Comparison of ENCODE assay signal across 11 cellular contexts in the genomic region with DNA sequence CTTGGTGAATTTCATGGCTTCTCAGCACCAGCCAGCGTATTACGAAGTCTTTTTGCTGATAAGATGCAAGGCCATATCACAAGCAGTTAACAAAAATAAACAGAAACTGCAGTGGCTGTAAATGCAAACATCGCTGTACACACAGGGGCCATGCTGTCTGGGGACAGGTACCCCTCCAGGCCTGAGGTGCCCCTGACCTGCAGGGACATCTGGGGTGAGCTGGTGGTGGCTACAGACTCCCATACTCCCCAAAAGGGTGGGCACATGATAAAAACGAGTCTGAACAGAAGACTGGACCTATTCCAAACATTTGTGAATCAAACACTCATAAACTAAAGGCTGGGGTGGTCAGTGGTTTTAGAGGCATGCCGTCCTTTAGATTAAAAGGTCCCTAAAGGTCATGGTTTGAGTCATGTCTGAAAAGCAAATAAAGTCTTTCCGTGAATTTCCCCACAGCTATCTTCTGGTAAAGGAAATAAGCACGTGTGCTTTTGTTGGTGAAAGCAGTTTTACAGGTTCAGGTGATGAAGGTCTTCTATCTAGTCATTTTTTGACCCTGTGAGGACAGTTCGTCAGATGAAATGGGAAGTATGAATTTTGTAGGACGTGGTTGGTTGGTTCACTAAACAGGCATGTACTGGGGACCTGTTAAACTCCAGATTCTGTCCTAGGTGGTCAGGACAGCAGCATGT. TPM values are rescaled to one million over a fixed set of nuclear protein-coding genes. Genes with fewer than 3 reads are reported as not detected.
DNase-seq lines count a peak whose midpoint lies in the region; ATAC-seq and TF ChIP-seq lines count a peak whose summit lies in the region.
"Had no signal": no experiment of that assay in that cellular context is flagged by ENCODE, and none has a peak within 500 bp of the region (broad histone marks: within the 10 kb centered on the region; RNA-seq: fewer than 3 reads in every experiment).

No MANE protein-coding gene starts in this region.

- TF ChIP-seq EP300 in suprapubic skin (IDR thresholded peaks at IDR 0.05): no peak

- DNase-seq in ELR (ENCODE audit: low read depth) (peak; percentile 61), memory B cell (ENCODE audit: low spot score in 2 of 2) (no peak), mesenteric fat pad (ENCODE audit: low spot score) (no peak), COR-L47 (lab: John Stamatoyannopoulos, UW) (no peak), uterus (no peak), suprapubic skin (ENCODE audit: low spot score in 2 of 2) (no peak)
- DNase-seq in activated CD4-positive, alpha-beta memory T cell treated with anti-CD3 and anti-CD28 coated beads, Interleukin-2, amount 10 ng/mL, durations not matched to agents 7 days and 5 days: no peak
- DNase-seq: activated CD4-positive, alpha-beta T cell treated with anti-CD3 and anti-CD28 coated beads, Interleukin-2, amount 10 ng/mL, durations not matched to agents 7 days and 5 days; endodermal cell; NCI-H2171 treated with DMSO at 0.1 percent for 48 hours had no signal

- H3K9me3 ChIP-seq in uterus: no peaks in the 10 kb centered on the region
- no peaks in the 10 kb centered on the region for H3K9me3 ChIP-seq in suprapubic skin

- WGBS in suprapubic skin: 76% methylated on average over 9 of the region's 9 CpGs

- no peak for TF ChIP-seq CTCF in uterus (IDR thresholded peaks at IDR 0.05)
- TF ChIP-seq CTCF in suprapubic skin (IDR thresholded peaks at IDR 0.05): no peak

- intact Hi-C loops in uterus (cut with DNase I; ENCODE audit: low total_unique reads): no loop called here

- no peaks in the 10 kb centered on the region for H3K27me3 ChIP-seq in uterus
- no peaks in the 10 kb centered on the region for H3K27me3 ChIP-seq in suprapubic skin

- H3K27me3 Mint-ChIP-seq in activated CD4-positive, alpha-beta memory T cell treated with anti-CD3 and anti-CD28 coated beads, Interleukin-2, amount 10 ng/mL, durations not matched to agents 7 days and 5 days: no peaks in the 10 kb centered on the region
- H3K27me3 Mint-ChIP-seq in memory B cell: no peaks in the 10 kb centered on the region
- H3K27me3 Mint-ChIP-seq: activated CD4-positive, alpha-beta T cell treated with anti-CD3 and anti-CD28 coated beads, Interleukin-2, amount 10 ng/mL, durations not matched to agents 7 days and 5 days had no signal

- CTCF ChIA-PET in activated CD4-positive, alpha-beta memory T cell treated with anti-CD3 and anti-CD28 coated beads, Interleukin-2, amount 10 ng/mL, durations not matched to agents 7 days and 5 days (lab: Charles Lee): no interaction called here

- POLR2A ChIA-PET in activated CD4-positive, alpha-beta memory T cell treated with anti-CD3 and anti-CD28 coated beads, Interleukin-2, amount 10 ng/mL, durations not matched to agents 7 days and 5 days (lab: Charles Lee): no interaction called here

- peak; percentile 56 for ATAC-seq in HG02759 (IDR thresholded peaks at IDR 0.05; ENCODE audit: unreplicated experiment)
- ATAC-seq in memory B cell (ENCODE audit: low read depth): peak; percentile 65

- H3K4me1 Mint-ChIP-seq in activated CD4-positive, alpha-beta memory T cell treated with anti-CD3 and anti-CD28 coated beads, Interleukin-2, amount 10 ng/mL, durations not matched to agents 7 days and 5 days: peaks cover 67% of the 10 kb centered on the region
- H3K4me1 Mint-ChIP-seq in memory B cell: peaks cover 38% of the 10 kb centered on the region

- H3K27ac Mint-ChIP-seq in activated CD4-positive, alpha-beta memory T cell treated with anti-CD3 and anti-CD28 coated beads, Interleukin-2, amount 10 ng/mL, durations not matched to agents 7 days and 5 days: peak overlapping the region; percentile 23
- H3K27ac Mint-ChIP-seq in memory B cell: peak overlapping the region; percentile 42
- H3K27ac Mint-ChIP-seq: activated CD4-positive, alpha-beta T cell treated with anti-CD3 and anti-CD28 coated beads, Interleukin-2, amount 10 ng/mL, durations not matched to agents 7 days and 5 days; endodermal cell had no signal

- TF ChIP-seq POLR2A in uterus (IDR thresholded peaks at IDR 0.05) (no peak), suprapubic skin (IDR thresholded peaks at IDR 0.05) (no peak)

- peak overlapping the region in 1 of 2 donors; percentile 28 for H3K27ac ChIP-seq in uterus
- no peak overlapping the region for H3K27ac ChIP-seq in suprapubic skin

- H3K4me3 ChIP-seq in uterus (no peak overlapping the region), suprapubic skin (no peak overlapping the region)

- H3K4me3 Mint-ChIP-seq in activated CD4-positive, alpha-beta memory T cell treated with anti-CD3 and anti-CD28 coated beads, Interleukin-2, amount 10 ng/mL, durations not matched to agents 7 days and 5 days: no peak overlapping the region
- no peak overlapping the region for H3K4me3 Mint-ChIP-seq in memory B cell
- H3K4me3 Mint-ChIP-seq: activated CD4-positive, alpha-beta T cell treated with anti-CD3 and anti-CD28 coated beads, Interleukin-2, amount 10 ng/mL, durations not matched to agents 7 days and 5 days; endodermal cell had no signal

- H3K9me3 Mint-ChIP-seq in activated CD4-positive, alpha-beta memory T cell treated with anti-CD3 and anti-CD28 coated beads, Interleukin-2, amount 10 ng/mL, durations not matched to agents 7 days and 5 days: no peaks in the 10 kb centered on the region
- H3K9me3 Mint-ChIP-seq in memory B cell: no peaks in the 10 kb centered on the region
- H3K9me3 Mint-ChIP-seq: activated CD4-positive, alpha-beta T cell treated with anti-CD3 and anti-CD28 coated beads, Interleukin-2, amount 10 ng/mL, durations not matched to agents 7 days and 5 days; endodermal cell had no signal

- H3K36me3 Mint-ChIP-seq in activated CD4-positive, alpha-beta memory T cell treated with anti-CD3 and anti-CD28 coated beads, Interleukin-2, amount 10 ng/mL, durations not matched to agents 7 days and 5 days (ENCODE audit: low read depth): peaks cover 28% of the 10 kb centered on the region
- H3K36me3 Mint-ChIP-seq in memory B cell: peaks cover 12% of the 10 kb centered on the region

- H3K36me3 ChIP-seq in uterus: no peaks in the 10 kb centered on the region
- H3K36me3 ChIP-seq in suprapubic skin: no peaks in the 10 kb centered on the region

- peaks cover 0 to 10% of the 10 kb centered on the region in 2 donors for H3K4me1 ChIP-seq in uterus
- H3K4me1 ChIP-seq in suprapubic skin: peaks cover 34% of the 10 kb centered on the region

RNA-seq across cellular contexts. Expression of a gene that starts 36.8 kb away (rescaled TPM):
- 10 to 100 TPM; 94.0 to 94.4 TPM for total RNA-seq in activated CD4-positive, alpha-beta memory T cell treated with anti-CD3 and anti-CD28 coated beads, Interleukin-2, amount 10 ng/mL, durations not matched to agents 7 days and 5 days
- total RNA-seq in mesenteric fat pad: 46.7 TPM
- 10 to 100 TPM; 25.6 to 50.6 (median 33.5) TPM for total RNA-seq in uterus
- 100 to 1,000 TPM in 1 of 4 donors, 10 to 100 TPM in 3; 74.9 to 126 (median 86.5) TPM for total RNA-seq in suprapubic skin
